8 cellular contexts compared by ENCODE assay signal in genomic region chr15:74901612-74902063, GRCh38. TPM values are rescaled to one million over a fixed set of nuclear protein-coding genes. Genes with fewer than 3 reads are reported as not detected.
DNase-seq lines count a peak whose midpoint lies in the region; ATAC-seq and TF ChIP-seq lines count a peak whose summit lies in the region.

No MANE protein-coding gene starts in this region.

- TF ChIP-seq POLR2A in gastroesophageal sphincter (IDR thresholded peaks at IDR 0.05) = no peak

- H3K9me3 Mint-ChIP-seq in CD4-positive, alpha-beta T cell = no peaks in the 10 kb centered on the region
- no peaks in the 10 kb centered on the region for H3K9me3 Mint-ChIP-seq in activated T-helper 17 cell treated with anti-CD3 and anti-CD28 coated beads, Interleukin-2, amount 50 U/mL, for 72 hours

- ATAC-seq in CD4-positive, alpha-beta T cell (ENCODE audit: poor library complexity) = peak; percentile 70
- ATAC-seq in activated T-helper 17 cell treated with anti-CD3 and anti-CD28 coated beads, Interleukin-2, amount 50 U/mL, for 72 hours (replicated peaks) = peak; percentile 43
- ATAC-seq in gastroesophageal sphincter = peak; percentile 47
- ATAC-seq in psoas muscle = peak; percentile 31 to 54 (median 50)
- no peak for ATAC-seq in GM18868 (IDR thresholded peaks at IDR 0.05; ENCODE audit: unreplicated experiment)
- ATAC-seq in GM18502 (IDR thresholded peaks at IDR 0.05; ENCODE audit: poor library complexity, unreplicated experiment) = no peak

- H3K4me1 ChIP-seq in gastroesophageal sphincter = peaks cover 0 to 47% (median 18%) of the 10 kb centered on the region in 3 donors
- H3K4me1 ChIP-seq in psoas muscle = peaks cover 19% of the 10 kb centered on the region

- H3K27ac ChIP-seq in CD4-positive, alpha-beta T cell (ENCODE audit: low read depth, low read length) = no peak overlapping the region
- H3K27ac ChIP-seq in gastroesophageal sphincter (peak overlapping the region in 3 of 4 donors; percentile 31 to 32 (median 31)), psoas muscle (no peak overlapping the region)

- peaks cover 39% of the 10 kb centered on the region for H3K4me1 Mint-ChIP-seq in CD4-positive, alpha-beta T cell (ENCODE audit: low read depth)
- H3K4me1 Mint-ChIP-seq in activated T-helper 17 cell treated with anti-CD3 and anti-CD28 coated beads, Interleukin-2, amount 50 U/mL, for 72 hours = peaks cover 32% of the 10 kb centered on the region

- H3K4me3 Mint-ChIP-seq in CD4-positive, alpha-beta T cell = peak overlapping the region; percentile 69
- no peak overlapping the region for H3K4me3 Mint-ChIP-seq in activated T-helper 17 cell treated with anti-CD3 and anti-CD28 coated beads, Interleukin-2, amount 50 U/mL, for 72 hours

- peak; percentile 36 to 63 (median 54) for DNase-seq in CD4-positive, alpha-beta T cell
- DNase-seq in HEK293T (ENCODE audit: extremely low spot score) (peak; percentile 81), SHP77 (lab: John Stamatoyannopoulos, UW) (peak; percentile 12 to 20), psoas muscle (peak; percentile 39 to 63)

- H3K27ac Mint-ChIP-seq in CD4-positive, alpha-beta T cell = peak overlapping the region; percentile 72
- peak overlapping the region; percentile 58 for H3K27ac Mint-ChIP-seq in activated T-helper 17 cell treated with anti-CD3 and anti-CD28 coated beads, Interleukin-2, amount 50 U/mL, for 72 hours

- H3K4me3 ChIP-seq in gastroesophageal sphincter = no peak overlapping the region
- no peak overlapping the region for H3K4me3 ChIP-seq in psoas muscle

- H3K27me3 Mint-ChIP-seq in CD4-positive, alpha-beta T cell = no peaks in the 10 kb centered on the region
- H3K27me3 Mint-ChIP-seq in activated T-helper 17 cell treated with anti-CD3 and anti-CD28 coated beads, Interleukin-2, amount 50 U/mL, for 72 hours = no peaks in the 10 kb centered on the region

- POLR2A ChIA-PET in CD4-positive, alpha-beta T cell (lab: Charles Lee) = interaction anchor here (0.6 to 2.0 kb wide), 24 partner anchors 8 to 267 kb away, joined by 3 to 13 read pairs (median 4); partner anchors contain the start of genes COX5A, MPI, PPCDC and RPP25
- POLR2A ChIA-PET in HEK293T (lab: Yijun Ruan, JAX) = interaction anchor here (0.6 to 4.7 kb wide), 14 partner anchors 9 to 130 kb away, joined by 3 to 34 read pairs (median 4); partner anchors contain the start of genes COX5A, MPI, RPP25 and ULK3

- CTCF ChIA-PET in CD4-positive, alpha-beta T cell (lab: Charles Lee) = interaction anchor here (0.6 to 2.0 kb wide), 35 partner anchors 8 to 287 kb away, joined by 3 to 12 read pairs (median 4); partner anchors contain the start of genes COX5A, MPI, SCAMP2 and ULK3
- CTCF ChIA-PET in HEK293T (lab: Yijun Ruan, JAX) = interaction anchor here (0.5 to 2.0 kb wide), 37 partner anchors 8 to 408 kb away, joined by 3 to 13 read pairs (median 4); partner anchors contain the start of genes CPLX3, CYP1A1, MPI and RPP25

- H3K27me3 ChIP-seq in CD4-positive, alpha-beta T cell (ENCODE audit: control insufficient read depth, insufficient read depth, low read length) = no peaks in the 10 kb centered on the region
- H3K27me3 ChIP-seq in gastroesophageal sphincter (no peaks in the 10 kb centered on the region), psoas muscle (ENCODE audit: insufficient read depth in 3 of 3, low read length in 2 of 3) (no peaks in the 10 kb centered on the region)

- WGBS in gastroesophageal sphincter (ENCODE audit: low coverage in 1 of 2), 2 donors = 13 to 20% methylated on average over 4 to 5 of the region's 5 CpGs
- WGBS in psoas muscle, 3 donors = 17 to 20% (median 19%) methylated on average over 5 of the region's 5 CpGs

- TF ChIP-seq EP300 in gastroesophageal sphincter (IDR thresholded peaks at IDR 0.05) = no peak

- no peaks in the 10 kb centered on the region for H3K9me3 ChIP-seq in CD4-positive, alpha-beta T cell (ENCODE audit: control insufficient read depth, low read length)
- H3K9me3 ChIP-seq in gastroesophageal sphincter = no peaks in the 10 kb centered on the region
- no peaks in the 10 kb centered on the region for H3K9me3 ChIP-seq in psoas muscle

- peaks cover 0 to 81% of the 10 kb centered on the region in 2 donors for H3K36me3 ChIP-seq in gastroesophageal sphincter
- peaks cover 25 to 83% of the 10 kb centered on the region in 2 donors for H3K36me3 ChIP-seq in psoas muscle (ENCODE audit: insufficient read depth in 1 of 2, low read depth in 1 of 2)

- H3K36me3 Mint-ChIP-seq in CD4-positive, alpha-beta T cell (ENCODE audit: low read depth) = peaks cover 73% of the 10 kb centered on the region
- H3K36me3 Mint-ChIP-seq in activated T-helper 17 cell treated with anti-CD3 and anti-CD28 coated beads, Interleukin-2, amount 50 U/mL, for 72 hours (ENCODE audit: low read depth) = peaks cover 92% of the 10 kb centered on the region

- TF ChIP-seq CTCF in CD4-positive, alpha-beta T cell (IDR thresholded peaks at IDR 0.05) = peak; percentile 96
- TF ChIP-seq CTCF in gastroesophageal sphincter (IDR thresholded peaks at IDR 0.05) = peak in 3 of 4 experiments; percentile 84 to 91 (median 86)
- peak; percentile 94 for TF ChIP-seq CTCF in psoas muscle (IDR thresholded peaks at IDR 0.05)

- intact Hi-C loops in CD4-positive, alpha-beta T cell (cut with DNase I, micrococcal nuclease) = loop anchor here (1.0 to 5.0 kb wide), 4 partner anchors 51 to 131 kb away; no protein-coding TSS in a partner anchor
- intact Hi-C loops in psoas muscle (cut with DNase I) = loop anchor here in 1 of 2 donors (5.0 kb wide), 1 partner anchor 44 kb away; no protein-coding TSS in a partner anchor

TF ChIP-seq in HEK293T, 16 proteins besides CTCF, POLR2A, EP300 and RAD21:
- no peak for TF ChIP-seq TARDBP (IDR thresholded peaks at IDR 0.05)
- no peak for TF ChIP-seq SP1 (IDR thresholded peaks at IDR 0.05)
- TF ChIP-seq ARNT (IDR thresholded peaks at IDR 0.05) = no peak
- TF ChIP-seq HDGF (IDR thresholded peaks at IDR 0.05; ENCODE audit: borderline replicate concordance) = no peak
- TF ChIP-seq PKNOX1 (IDR thresholded peaks at IDR 0.05) = no peak

RNA-seq across cellular contexts. Expression of gene FAM219B, which starts 5.0 kb away (rescaled TPM):
- 10 to 100 TPM; 21.5 to 26.8 TPM for total RNA-seq in CD4-positive, alpha-beta T cell
- total RNA-seq in activated T-helper 17 cell treated with anti-CD3 and anti-CD28 coated beads, Interleukin-2, amount 50 U/mL, for 72 hours = 10 to 100 TPM; 65.6 to 98.3 TPM
- total RNA-seq in gastroesophageal sphincter (10 to 100 TPM; 85.0 to 93.4 (median 88.8) TPM), psoas muscle (10 to 100 TPM; 41.0 to 78.0 (median 53.7) TPM)
- polyA plus RNA-seq in psoas muscle = 10 to 100 TPM; 26.5 to 48.4 (median 27.2) TPM

RNA-seq across cellular contexts. Expression of gene MPI, which starts 11.8 kb away (rescaled TPM):
- 10 to 100 TPM; 28.9 to 30.3 TPM for total RNA-seq in CD4-positive, alpha-beta T cell
- 10 to 100 TPM; 51.8 to 98.5 TPM for total RNA-seq in activated T-helper 17 cell treated with anti-CD3 and anti-CD28 coated beads, Interleukin-2, amount 50 U/mL, for 72 hours
- 10 to 100 TPM; 36.5 to 58.8 (median 42.5) TPM for total RNA-seq in gastroesophageal sphincter
- 10 to 100 TPM; 37.6 to 61.2 (median 43.2) TPM for total RNA-seq in psoas muscle
- 10 to 100 TPM; 26.4 to 50.5 (median 38.9) TPM for polyA plus RNA-seq in psoas muscle

RNA-seq across cellular contexts. Expression of gene SCAMP2, which starts 28.5 kb away (rescaled TPM):
- total RNA-seq in CD4-positive, alpha-beta T cell = 10 to 100 TPM; 56.1 to 56.9 TPM
- total RNA-seq in activated T-helper 17 cell treated with anti-CD3 and anti-CD28 coated beads, Interleukin-2, amount 50 U/mL, for 72 hours = 100 to 1,000 TPM in 1 of 2 donors, 10 to 100 TPM in 1; 87.1 to 111 TPM
- total RNA-seq in gastroesophageal sphincter = 100 to 1,000 TPM in 1 of 4 donors, 10 to 100 TPM in 3; 45.6 to 111 (median 72.1) TPM
- 10 to 100 TPM; 32.1 to 67.3 (median 52.6) TPM for total RNA-seq in psoas muscle
- 10 to 100 TPM; 40.2 to 73.6 (median 48.6) TPM for polyA plus RNA-seq in psoas muscle

RNA-seq across cellular contexts. Expression of gene COX5A, which starts 36.2 kb away (rescaled TPM):
- total RNA-seq in CD4-positive, alpha-beta T cell = 10 to 100 TPM; 40.7 to 44.2 TPM
- 100 to 1,000 TPM; 242 to 337 TPM for total RNA-seq in activated T-helper 17 cell treated with anti-CD3 and anti-CD28 coated beads, Interleukin-2, amount 50 U/mL, for 72 hours
- total RNA-seq in gastroesophageal sphincter = 100 to 1,000 TPM in 2 of 4 donors, 10 to 100 TPM in 2; 57.9 to 105 (median 94.5) TPM
- total RNA-seq in psoas muscle = 100 to 1,000 TPM; 635 to 910 (median 767) TPM
- 1,000 to 10,000 TPM in 2 of 3 donors, 100 to 1,000 TPM in 1; 974 to 1,651 (median 1,366) TPM for polyA plus RNA-seq in psoas muscle

RNA-seq across cellular contexts. Expression of gene RPP25, which starts 54.9 kb away (rescaled TPM):
- total RNA-seq in CD4-positive, alpha-beta T cell = under 1 TPM; 0.14 to 0.45 TPM
- total RNA-seq in activated T-helper 17 cell treated with anti-CD3 and anti-CD28 coated beads, Interleukin-2, amount 50 U/mL, for 72 hours = 1 to 10 TPM; 2.4 to 9.6 TPM
- total RNA-seq in gastroesophageal sphincter (1 to 10 TPM; 1.6 to 8.0 (median 6.7) TPM), psoas muscle (1 to 10 TPM in 3 of 4 donors, under 1 TPM in 1; 0.64 to 1.9 (median 1.4) TPM)
- polyA plus RNA-seq in psoas muscle = 10 to 100 TPM in 1 of 3 donors, 1 to 10 TPM in 2; 1.7 to 11.6 (median 2.3) TPM

Comparison
In these comparisons a context has a peak if more than half of its experiments do, and no peak if none do; other contexts are left out.
1. ATAC-seq: peak in CD4-positive, alpha-beta T cell (single experiment), activated T-helper 17 cell treated with anti-CD3 and anti-CD28 coated beads, Interleukin-2, amount 50 U/mL, for 72 hours (single experiment), gastroesophageal sphincter (single experiment) and psoas muscle (4 of 4); none in GM18868 (single experiment) and GM18502 (single experiment).
2. DNase-seq: peak in every context shown above with its lines; median percentile 81 in HEK293T; 54 in CD4-positive, alpha-beta T cell; 51 in psoas muscle; 16 in SHP77.
3. H3K27ac ChIP-seq: peak in gastroesophageal sphincter (3 of 4); none in CD4-positive, alpha-beta T cell (single experiment) and psoas muscle (single experiment).
4. Peak in every context shown above with its lines, with median percentiles within 50 percentile points of each other: CTCF ChIP-seq.